Comparison of ENCODE assay signal across 10 cellular contexts in genomic region chr12:47236109-47236714, GRCh38.
DNase-seq lines count a peak whose midpoint lies in the region; ATAC-seq and TF ChIP-seq lines count a peak whose summit lies in the region.
"Had no signal": no experiment of that assay in that cellular context is flagged by ENCODE, and none has a peak within 500 bp of the region (broad histone marks: within the 10 kb centered on the region; RNA-seq: fewer than 3 reads in every experiment).

No MANE protein-coding gene starts in this region.

- POLR2A ChIA-PET in CD4-positive, alpha-beta memory T cell (lab: Charles Lee; ENCODE audit: partially characterized antibody): no interaction called here

- peaks cover 57 to 70% of the 10 kb centered on the region in 2 donors for H3K36me3 Mint-ChIP-seq in CD4-positive, alpha-beta memory T cell
- H3K36me3 Mint-ChIP-seq in IgD-negative memory B cell: peaks cover 15% of the 10 kb centered on the region

- H3K36me3 ChIP-seq in CD4-positive, alpha-beta memory T cell (ENCODE audit: insufficient read depth, low read length): peaks cover 22% of the 10 kb centered on the region
- peaks cover 0 to 10% of the 10 kb centered on the region in 2 donors for H3K36me3 ChIP-seq in left lung

- no peaks in the 10 kb centered on the region for H3K9me3 ChIP-seq in CD4-positive, alpha-beta memory T cell (ENCODE audit: control insufficient read depth in 1 of 2, low read length in 2 of 2)
- H3K9me3 ChIP-seq in left lung: no peaks in the 10 kb centered on the region

- ATAC-seq in left lung (peak; percentile 12), HG03159 (IDR thresholded peaks at IDR 0.05; ENCODE audit: unreplicated experiment) (no peak), GM19035 (IDR thresholded peaks at IDR 0.05; ENCODE audit: unreplicated experiment) (no peak), GM18520 (IDR thresholded peaks at IDR 0.05; ENCODE audit: unreplicated experiment) (no peak)

- intact Hi-C loops in CD4-positive, alpha-beta memory T cell (cut with micrococcal nuclease): loop anchor here (5.0 kb wide), 1 partner anchor 41 kb away; no protein-coding TSS in a partner anchor
- intact Hi-C loops in left lung (cut with DNase I): no loop called here
- intact Hi-C loops in dorsolateral prefrontal cortex (cut with DNase I): no loop called here

- TF ChIP-seq CTCF in cardiac fibroblast (IDR thresholded peaks at IDR 0.05; ENCODE audit: low read depth, low read length) (no peak), left lung (IDR thresholded peaks at IDR 0.05) (no peak), dorsolateral prefrontal cortex (IDR thresholded peaks at IDR 0.05 in 54 of 56, conservative IDR thresholded peaks at IDR 0.05 in 2 of 56; ENCODE audit: low read depth in 1 of 56, partially characterized antibody in 56 of 56) (no peak)

- peaks cover 0 to 4% (median 4%) of the 10 kb centered on the region in 8 donors for H3K9me3 Mint-ChIP-seq in CD4-positive, alpha-beta memory T cell
- H3K9me3 Mint-ChIP-seq in IgD-negative memory B cell: no peaks in the 10 kb centered on the region

- no peaks in the 10 kb centered on the region for H3K27me3 Mint-ChIP-seq in CD4-positive, alpha-beta memory T cell
- H3K27me3 Mint-ChIP-seq in IgD-negative memory B cell: no peaks in the 10 kb centered on the region

- H3K4me3 Mint-ChIP-seq in CD4-positive, alpha-beta memory T cell: peak overlapping the region in 4 of 8 donors; percentile 15 to 59 (median 48)
- H3K4me3 Mint-ChIP-seq in IgD-negative memory B cell: peak overlapping the region in 2 of 4 donors; percentile 37 to 78

- no peaks in the 10 kb centered on the region for H3K27me3 ChIP-seq in CD4-positive, alpha-beta memory T cell (ENCODE audit: insufficient read depth, low read length)
- H3K27me3 ChIP-seq in left lung: no peaks in the 10 kb centered on the region
- H3K27me3 ChIP-seq in dorsolateral prefrontal cortex: no peaks in the 10 kb centered on the region

- no peak overlapping the region for H3K4me3 ChIP-seq in CD4-positive, alpha-beta memory T cell (ENCODE audit: low read length in 2 of 2)
- H3K4me3 ChIP-seq in cardiac fibroblast (replicated peaks in 1 of 2; ENCODE audit: low read depth in 2 of 2, low read length in 2 of 2) (no peak overlapping the region), left lung (no peak overlapping the region), dorsolateral prefrontal cortex (no peak overlapping the region)

- H3K4me1 ChIP-seq in CD4-positive, alpha-beta memory T cell (ENCODE audit: insufficient read depth, low read length): peaks cover 41% of the 10 kb centered on the region
- H3K4me1 ChIP-seq in left lung: peaks cover 4 to 7% of the 10 kb centered on the region in 2 donors

- H3K4me1 Mint-ChIP-seq in CD4-positive, alpha-beta memory T cell: peaks cover 38 to 62% (median 51%) of the 10 kb centered on the region in 4 donors
- H3K4me1 Mint-ChIP-seq in IgD-negative memory B cell: peaks cover 19 to 31% (median 19%) of the 10 kb centered on the region in 3 donors

- H3K27ac ChIP-seq in CD4-positive, alpha-beta memory T cell (ENCODE audit: low read depth, low read length): no peak overlapping the region
- H3K27ac ChIP-seq in left lung (no peak overlapping the region), dorsolateral prefrontal cortex (no peak overlapping the region)

- CTCF ChIA-PET in CD4-positive, alpha-beta memory T cell (lab: Charles Lee; ENCODE audit: partially characterized antibody): no interaction called here

- H3K27ac Mint-ChIP-seq in CD4-positive, alpha-beta memory T cell: peak overlapping the region in 6 of 7 donors; percentile 9 to 86 (median 68)
- H3K27ac Mint-ChIP-seq in IgD-negative memory B cell: peak overlapping the region in 2 of 3 donors; percentile 63 to 76

- DNase-seq in CD4-positive, alpha-beta memory T cell: no peak
- DNase-seq in cardiac fibroblast (ENCODE audit: low read depth in 2 of 2) (peak; percentile 88 to 91), left lung (no peak), dorsolateral prefrontal cortex (no peak)
- DNase-seq: activated CD4-positive, CD25-positive, alpha-beta regulatory T cell treated with anti-CD3 and anti-CD28 coated beads, Interleukin-2, amount 50 U/mL, for 72 hours; NCI-H748 treated with DMSO at 0.1 percent for 48 hours had no signal

Comparison
In these comparisons a context has a peak if more than half of its experiments do, and no peak if none do; other contexts are left out.
1. DNase-seq: peak in cardiac fibroblast (2 of 2); none in CD4-positive, alpha-beta memory T cell (0 of 5), left lung (0 of 2) and dorsolateral prefrontal cortex (0 of 10).